Comparison of ENCODE assay signal across 13 cellular contexts in genomic region chr1:209305221-209305954, GRCh38.
DNase-seq lines count a peak whose midpoint lies in the region; ATAC-seq and TF ChIP-seq lines count a peak whose summit lies in the region.
"Had no signal": no experiment of that assay in that cellular context is flagged by ENCODE, and none has a peak within 500 bp of the region (broad histone marks: within the 10 kb centered on the region; RNA-seq: fewer than 3 reads in every experiment).

No MANE protein-coding gene starts in this region.

- no peak overlapping the region for H3K27ac Mint-ChIP-seq in GM23338
- no peak overlapping the region for H3K27ac Mint-ChIP-seq in activated CD8-positive, alpha-beta memory T cell treated with anti-CD3 and anti-CD28 coated beads, Interleukin-2, amount 10 ng/mL, durations not matched to agents 7 days and 5 days
- H3K27ac Mint-ChIP-seq in T-cell = no peak overlapping the region
- H3K27ac Mint-ChIP-seq: CD4-positive, CD25-positive, alpha-beta regulatory T cell; IgD-negative memory B cell had no signal

- H3K36me3 Mint-ChIP-seq in GM23338 (ENCODE audit: low read depth) (no peaks in the 10 kb centered on the region), T-cell (no peaks in the 10 kb centered on the region)
- H3K36me3 Mint-ChIP-seq in activated CD8-positive, alpha-beta memory T cell treated with anti-CD3 and anti-CD28 coated beads, Interleukin-2, amount 10 ng/mL, durations not matched to agents 7 days and 5 days = no peaks in the 10 kb centered on the region
- H3K36me3 Mint-ChIP-seq: CD4-positive, CD25-positive, alpha-beta regulatory T cell; IgD-negative memory B cell had no signal

- no peak overlapping the region for H3K14ac ChIP-seq in neuronal stem cell (ENCODE audit: low read length)

- H3K9me3 Mint-ChIP-seq in GM23338 (no peaks in the 10 kb centered on the region), T-cell (peaks cover 0 to 11% (median 0%) of the 10 kb centered on the region in 3 donors)
- no peaks in the 10 kb centered on the region for H3K9me3 Mint-ChIP-seq in activated CD8-positive, alpha-beta memory T cell treated with anti-CD3 and anti-CD28 coated beads, Interleukin-2, amount 10 ng/mL, durations not matched to agents 7 days and 5 days (ENCODE audit: low read depth)
- H3K9me3 Mint-ChIP-seq: IgD-negative memory B cell had no signal

- H4K20me1 ChIP-seq in GM23338 (replicated peaks; ENCODE audit: insufficient read depth) = no peaks in the 10 kb centered on the region
- H4K20me1 ChIP-seq: BLaER1 treated with 17β-estradiol and CSF1 and Interleukin-3, amounts not matched to agents 10 nM and 100 nM had no signal

- no peak overlapping the region for H3K9ac ChIP-seq in neuronal stem cell (ENCODE audit: low read depth, low read length, poor library complexity)
- H3K9ac ChIP-seq: BLaER1 treated with 17β-estradiol and CSF1 and Interleukin-3, amounts not matched to agents 10 nM and 100 nM had no signal

- H3K27me3 Mint-ChIP-seq in GM23338 (ENCODE audit: insufficient read depth, low read depth, poor library complexity) = no peaks in the 10 kb centered on the region
- H3K27me3 Mint-ChIP-seq in activated CD8-positive, alpha-beta memory T cell treated with anti-CD3 and anti-CD28 coated beads, Interleukin-2, amount 10 ng/mL, durations not matched to agents 7 days and 5 days = no peaks in the 10 kb centered on the region
- H3K27me3 Mint-ChIP-seq in T-cell = peaks cover 12 to 35% of the 10 kb centered on the region in 2 donors

- H3K4me1 Mint-ChIP-seq in GM23338 (peaks cover 17% of the 10 kb centered on the region), T-cell (no peaks in the 10 kb centered on the region)
- no peaks in the 10 kb centered on the region for H3K4me1 Mint-ChIP-seq in activated CD8-positive, alpha-beta memory T cell treated with anti-CD3 and anti-CD28 coated beads, Interleukin-2, amount 10 ng/mL, durations not matched to agents 7 days and 5 days
- H3K4me1 Mint-ChIP-seq: CD4-positive, CD25-positive, alpha-beta regulatory T cell had no signal

- H3K9me2 ChIP-seq in GM23338 (ENCODE audit: insufficient read depth) = peaks cover 5% of the 10 kb centered on the region; the same call in 1 of the 2 replicates

- H2AFZ ChIP-seq in GM23338 (peak overlapping the region; percentile 59), neuronal stem cell (ENCODE audit: low read length) (no peak overlapping the region)

- ATAC-seq in GM23338 (peak; percentile 57), T-cell (replicated peaks in 1 of 4) (no peak), GM21367 (IDR thresholded peaks at IDR 0.05; ENCODE audit: unreplicated experiment) (no peak)
- ATAC-seq in activated CD8-positive, alpha-beta memory T cell treated with anti-CD3 and anti-CD28 coated beads, Interleukin-2, amount 10 ng/mL, durations not matched to agents 7 days and 5 days = no peak
- ATAC-seq: HCT116 had no signal

- POLR2A ChIA-PET in T-cell (lab: Charles Lee) = no interaction called here

- H3F3A ChIP-seq in GM23338 (replicated peaks; ENCODE audit: low read depth) = no peaks in the 10 kb centered on the region

- H2AK5ac ChIP-seq in neuronal stem cell (ENCODE audit: low read depth, low read length) = no peak overlapping the region

- TF ChIP-seq CTCF in GM23338 (conservative IDR thresholded peaks at IDR 0.05; ENCODE audit: low read depth in 2 of 2) = no peak

- H3K27ac ChIP-seq in GM23338 (ENCODE audit: low read depth) (no peak overlapping the region), neuronal stem cell (replicated peaks; ENCODE audit: low read length) (no peak overlapping the region)
- H3K27ac ChIP-seq: BLaER1 treated with 17β-estradiol and CSF1 and Interleukin-3, amounts not matched to agents 10 nM and 100 nM had no signal

- H2BK12ac ChIP-seq in neuronal stem cell (ENCODE audit: low read length) = no peak overlapping the region

- no peak overlapping the region for H3K18ac ChIP-seq in neuronal stem cell (ENCODE audit: low read length)

- H3K9me3 ChIP-seq in neuronal stem cell (replicated peaks in 1 of 2; ENCODE audit: control insufficient read depth in 2 of 2, insufficient read depth in 1 of 2, low read depth in 1 of 2, low read length in 2 of 2) = no peaks in the 10 kb centered on the region
- H3K9me3 ChIP-seq: BLaER1 treated with 17β-estradiol and CSF1 and Interleukin-3, amounts not matched to agents 10 nM and 100 nM had no signal

- H3K79me1 ChIP-seq in neuronal stem cell (ENCODE audit: low read depth, low read length) = no peaks in the 10 kb centered on the region

- no peak overlapping the region for H4K8ac ChIP-seq in neuronal stem cell (ENCODE audit: low read depth, low read length)

- no peaks in the 10 kb centered on the region for H3K27me3 ChIP-seq in GM23338 (ENCODE audit: insufficient read depth)
- H3K27me3 ChIP-seq in neuronal stem cell (ENCODE audit: control insufficient read depth in 3 of 3, insufficient read depth in 3 of 3, low read depth in 1 of 3, low read length in 3 of 3) = no peaks in the 10 kb centered on the region
- H3K27me3 ChIP-seq: BLaER1 treated with 17β-estradiol and CSF1 and Interleukin-3, amounts not matched to agents 10 nM and 100 nM had no signal

- H2BK120ac ChIP-seq in neuronal stem cell (ENCODE audit: low read depth, low read length) = no peak overlapping the region

- no peak overlapping the region for H3K4me3 ChIP-seq in GM23338
- no peak overlapping the region for H3K4me3 ChIP-seq in neuronal stem cell (ENCODE audit: low read length in 2 of 2)
- H3K4me3 ChIP-seq: BLaER1 treated with 17β-estradiol and CSF1 and Interleukin-3, amounts not matched to agents 10 nM and 100 nM had no signal

- no peak overlapping the region for H3K4ac ChIP-seq in neuronal stem cell (ENCODE audit: low read length)

- H2BK15ac ChIP-seq in neuronal stem cell (ENCODE audit: low read length) = no peak overlapping the region

- no CpG with 5 or more reads among the region's 4 CpGs for WGBS in neuronal stem cell (ENCODE audit: extremely low coverage in 2 of 2, insufficient read length in 2 of 2, insufficient replicate concordance in 1 of 2), 2 donors

- H3K79me2 ChIP-seq in GM23338 (replicated peaks; ENCODE audit: insufficient read depth) = no peaks in the 10 kb centered on the region

- CTCF ChIA-PET in activated CD8-positive, alpha-beta memory T cell treated with anti-CD3 and anti-CD28 coated beads, Interleukin-2, amount 10 ng/mL, durations not matched to agents 7 days and 5 days (lab: Charles Lee) = no interaction called here
- CTCF ChIA-PET in T-cell (lab: Charles Lee) = interaction anchor here in 1 of 2 donors (1.2 kb wide), 1 partner anchor 56 kb away, joined by 3 read pairs; no protein-coding TSS in a partner anchor

- no peak overlapping the region for H3K4me2 ChIP-seq in GM23338
- no peak overlapping the region for H3K4me2 ChIP-seq in neuronal stem cell (ENCODE audit: insufficient read depth, low read length, poor library complexity, severe bottlenecking)

- H3K23ac ChIP-seq in neuronal stem cell (ENCODE audit: low read depth, low read length, poor library complexity) = no peak overlapping the region

- no peak overlapping the region for H3K4me3 Mint-ChIP-seq in GM23338
- H3K4me3 Mint-ChIP-seq in activated CD8-positive, alpha-beta memory T cell treated with anti-CD3 and anti-CD28 coated beads, Interleukin-2, amount 10 ng/mL, durations not matched to agents 7 days and 5 days = no peak overlapping the region
- no peak overlapping the region for H3K4me3 Mint-ChIP-seq in T-cell
- H3K4me3 Mint-ChIP-seq: CD4-positive, CD25-positive, alpha-beta regulatory T cell; IgD-negative memory B cell had no signal

- H3K4me1 ChIP-seq in GM23338 (ENCODE audit: insufficient read depth) (no peaks in the 10 kb centered on the region), neuronal stem cell (ENCODE audit: control insufficient read depth in 2 of 2, insufficient read depth in 1 of 2, low read depth in 1 of 2, low read length in 2 of 2) (peaks cover 0 to 11% of the 10 kb centered on the region in 2 donors)

- DNase-seq in GM23338 (ENCODE audit: low spot score) (no peak), NCI-H82 treated with DMSO at 0.1 percent for 48 hours (lab: John Stamatoyannopoulos, UW; ENCODE audit: unreplicated experiment) (peak; percentile 91), iPS-NIHi11 (ENCODE audit: low spot score) (peak; percentile 9), neuronal stem cell (ENCODE audit: low spot score) (peak; percentile 4), T-cell (no peak)
- no peak for DNase-seq in activated CD8-positive, alpha-beta memory T cell treated with anti-CD3 and anti-CD28 coated beads, Interleukin-2, amount 10 ng/mL, durations not matched to agents 7 days and 5 days
- DNase-seq: ACHN; CD4-positive, CD25-positive, alpha-beta regulatory T cell; DMS53 had no signal

- H4K91ac ChIP-seq in neuronal stem cell (ENCODE audit: low read depth, low read length, poor library complexity) = no peak overlapping the region

- no peak overlapping the region for H2BK5ac ChIP-seq in neuronal stem cell (ENCODE audit: low read length)

- H3K36me3 ChIP-seq in GM23338 (ENCODE audit: insufficient read depth) (no peaks in the 10 kb centered on the region), neuronal stem cell (replicated peaks in 1 of 2; ENCODE audit: control insufficient read depth in 2 of 2, insufficient read depth in 2 of 2, low read length in 2 of 2) (no peaks in the 10 kb centered on the region)
- H3K36me3 ChIP-seq: BLaER1 treated with 17β-estradiol and CSF1 and Interleukin-3, amounts not matched to agents 10 nM and 100 nM had no signal

TF ChIP-seq in GM23338, 12 proteins besides CTCF, POLR2A, EP300 and RAD21:
- TF ChIP-seq EZH2phosphoT487 (IDR thresholded peaks at IDR 0.05; ENCODE audit: unreplicated experiment) (no peak), NANOG (IDR thresholded peaks at IDR 0.05; ENCODE audit: borderline replicate concordance) (no peak)

Comparison
In these comparisons a context has a peak if more than half of its experiments do, and no peak if none do; other contexts are left out.
1. DNase-seq: peak in NCI-H82 treated with DMSO at 0.1 percent for 48 hours (single experiment), iPS-NIHi11 (single experiment) and neuronal stem cell (single experiment); none in GM23338 (single experiment), activated CD8-positive, alpha-beta memory T cell treated with anti-CD3 and anti-CD28 coated beads, Interleukin-2, amount 10 ng/mL, durations not matched to agents 7 days and 5 days (single experiment) and T-cell (0 of 34).